1 cellular context compared by ENCODE assay signal in genomic region chr9:124045830-124046177, GRCh38.
A peak's percentile ranks its signal among the peaks of the same experiment; 100 is the strongest.
TF ChIP-seq lines count a peak whose summit lies in the region.

No MANE protein-coding gene starts in this region.

TF ChIP-seq in HepG2, 621 proteins besides CTCF, POLR2A, EP300 and RAD21 (continued from another document):
- no peak for TF ChIP-seq ZBTB37 (CRISPR knock-in tag; IDR thresholded peaks at IDR 0.05)
- 0 out of 2 replicates have a peak, but pooled peaks have one; percentile 60 for TF ChIP-seq TARDBP (CRISPR knock-in tag; IDR thresholded peaks at IDR 0.05)
- no peak for TF ChIP-seq ZFP36L2 (CRISPR knock-in tag; IDR thresholded peaks at IDR 0.05)
- TF ChIP-seq KDM2A (CRISPR knock-in tag; IDR thresholded peaks at IDR 0.05; ENCODE audit: borderline replicate concordance, low read depth) = no peak
- no peak for TF ChIP-seq CC2D1A (CRISPR knock-in tag; IDR thresholded peaks at IDR 0.05)
- TF ChIP-seq DZIP1 (CRISPR knock-in tag; IDR thresholded peaks at IDR 0.05) = 0 out of 2 replicates have a peak, but pooled peaks have one; percentile 1
- 0 out of 2 replicates have a peak, but pooled peaks have one; percentile 5 for TF ChIP-seq GATAD2A (CRISPR knock-in tag; IDR thresholded peaks at IDR 0.05)
- TF ChIP-seq ZNF687 (CRISPR knock-in tag; IDR thresholded peaks at IDR 0.05) = peak; percentile 44; the same call in 1 of the 2 replicates
- TF ChIP-seq SALL1 (CRISPR knock-in tag; IDR thresholded peaks at IDR 0.05) = 0 out of 2 replicates have a peak, but pooled peaks have one; percentile 3
- no peak for TF ChIP-seq ZNF550 (CRISPR knock-in tag; IDR thresholded peaks at IDR 0.05; ENCODE audit: borderline replicate concordance)
- no peak for TF ChIP-seq PHF21A (CRISPR knock-in tag; IDR thresholded peaks at IDR 0.05)
- TF ChIP-seq ZFP41 (CRISPR knock-in tag; IDR thresholded peaks at IDR 0.05; ENCODE audit: borderline replicate concordance) = no peak
